8 cellular contexts compared by ENCODE assay signal in genomic region chr12:16939871-16940306, GRCh38.
DNase-seq lines count a peak whose midpoint lies in the region; ATAC-seq and TF ChIP-seq lines count a peak whose summit lies in the region.

No MANE protein-coding gene starts in this region.

- DNase-seq in activated CD4-positive, alpha-beta T cell treated with anti-CD3 and anti-CD28 coated beads, Interleukin-2, amount 10 ng/mL, durations not matched to agents 24 days and 14 days: peak; percentile 60
- DNase-seq in activated CD4-positive, alpha-beta T cell treated with anti-CD3 and anti-CD28 coated beads, Interleukin-2, amount 50 U/mL, for 1 hour: no peak
- DNase-seq in HT1080 (ENCODE audit: low read depth) (peak; percentile 83), NOMO-1 treated with dmso at 0.1 percent for 144 hours (lab: John Stamatoyannopoulos, UW; ENCODE audit: unreplicated experiment) (peak; percentile 28), dermis blood vessel endothelial cell (peak; percentile 75), osteocyte (ENCODE audit: extremely low spot score, unreplicated experiment) (no peak), hypothalamus (lab: John Stamatoyannopoulos, UW) (no peak)

- peak; percentile 100 for ATAC-seq in GM21825 (IDR thresholded peaks at IDR 0.05; ENCODE audit: unreplicated experiment)

- intact Hi-C loops in activated CD4-positive, alpha-beta T cell treated with anti-CD3 and anti-CD28 coated beads, Interleukin-2, amount 10 ng/mL, durations not matched to agents 24 days and 14 days (cut with micrococcal nuclease): no loop called here

- no peaks in the 10 kb centered on the region for H3K4me1 Mint-ChIP-seq in activated CD4-positive, alpha-beta T cell treated with anti-CD3 and anti-CD28 coated beads, Interleukin-2, amount 10 ng/mL, durations not matched to agents 24 days and 14 days
- H3K4me1 Mint-ChIP-seq in osteocyte (ENCODE audit: unreplicated experiment): no peaks in the 10 kb centered on the region

- no peaks in the 10 kb centered on the region for H3K36me3 Mint-ChIP-seq in activated CD4-positive, alpha-beta T cell treated with anti-CD3 and anti-CD28 coated beads, Interleukin-2, amount 10 ng/mL, durations not matched to agents 24 days and 14 days (ENCODE audit: low read depth)
- no peaks in the 10 kb centered on the region for H3K36me3 Mint-ChIP-seq in osteocyte (ENCODE audit: unreplicated experiment)

- H3K27ac Mint-ChIP-seq in activated CD4-positive, alpha-beta T cell treated with anti-CD3 and anti-CD28 coated beads, Interleukin-2, amount 10 ng/mL, durations not matched to agents 24 days and 14 days: no peak overlapping the region
- H3K27ac Mint-ChIP-seq in osteocyte (ENCODE audit: unreplicated experiment): no peak overlapping the region

- H3K27me3 Mint-ChIP-seq in activated CD4-positive, alpha-beta T cell treated with anti-CD3 and anti-CD28 coated beads, Interleukin-2, amount 10 ng/mL, durations not matched to agents 24 days and 14 days: no peaks in the 10 kb centered on the region
- peaks cover 3% of the 10 kb centered on the region for H3K27me3 Mint-ChIP-seq in osteocyte (ENCODE audit: unreplicated experiment)

- no peak overlapping the region for H3K4me3 Mint-ChIP-seq in activated CD4-positive, alpha-beta T cell treated with anti-CD3 and anti-CD28 coated beads, Interleukin-2, amount 10 ng/mL, durations not matched to agents 24 days and 14 days
- no peak overlapping the region for H3K4me3 Mint-ChIP-seq in osteocyte (ENCODE audit: unreplicated experiment)

- peak; percentile 48 for TF ChIP-seq CTCF in osteocyte (IDR thresholded peaks at IDR 0.05)

- H3K9me3 Mint-ChIP-seq in activated CD4-positive, alpha-beta T cell treated with anti-CD3 and anti-CD28 coated beads, Interleukin-2, amount 10 ng/mL, durations not matched to agents 24 days and 14 days: peaks cover 12% of the 10 kb centered on the region
- peaks cover 8% of the 10 kb centered on the region for H3K9me3 Mint-ChIP-seq in osteocyte (ENCODE audit: unreplicated experiment)

Comparison
In these comparisons a context has a peak if more than half of its experiments do, and no peak if none do; other contexts are left out.
1. DNase-seq: peak in activated CD4-positive, alpha-beta T cell treated with anti-CD3 and anti-CD28 coated beads, Interleukin-2, amount 10 ng/mL, durations not matched to agents 24 days and 14 days (single experiment), HT1080 (single experiment), NOMO-1 treated with dmso at 0.1 percent for 144 hours (single experiment) and dermis blood vessel endothelial cell (single experiment); none in activated CD4-positive, alpha-beta T cell treated with anti-CD3 and anti-CD28 coated beads, Interleukin-2, amount 50 U/mL, for 1 hour (single experiment), osteocyte (single experiment) and hypothalamus (0 of 51).